ENCODE assay signal across 6 cellular contexts in genomic region chr11:829116-829945, GRCh38. TPM values are rescaled to one million over a fixed set of nuclear protein-coding genes. Genes with fewer than 3 reads are reported as not detected.
DNase-seq lines count a peak whose midpoint lies in the region; ATAC-seq and TF ChIP-seq lines count a peak whose summit lies in the region.

No MANE protein-coding gene starts in this region.

- H3K27ac Mint-ChIP-seq in stimulated activated naive B cell treated with anti-CD40 and anti-IgM and Interleukin-4, amounts not matched to agents 10 μg/mL and 1 μg/mL and 100 μg/mL, for 72 hours = peak overlapping the region; percentile 5
- no peak overlapping the region for H3K27ac Mint-ChIP-seq in activated naive CD4-positive, alpha-beta T cell treated with anti-CD3 and anti-CD28 coated beads for 36 hours

- no peaks in the 10 kb centered on the region for H3K9me3 ChIP-seq in OCI-LY1 (ENCODE audit: low read length)

- H2AFZ ChIP-seq in OCI-LY1 (ENCODE audit: low read length) = no peak overlapping the region

- H3F3A ChIP-seq in OCI-LY1 (ENCODE audit: insufficient read depth, low read length) = no peaks in the 10 kb centered on the region

- H3K4me1 Mint-ChIP-seq in stimulated activated naive B cell treated with anti-CD40 and anti-IgM and Interleukin-4, amounts not matched to agents 10 μg/mL and 1 μg/mL and 100 μg/mL, for 72 hours = peaks cover 33 to 58% of the 10 kb centered on the region in 2 donors
- peaks cover 38% of the 10 kb centered on the region for H3K4me1 Mint-ChIP-seq in activated naive CD4-positive, alpha-beta T cell treated with anti-CD3 and anti-CD28 coated beads for 36 hours (ENCODE audit: low read depth)

- CTCF ChIA-PET in activated naive CD4-positive, alpha-beta T cell treated with anti-CD3 and anti-CD28 coated beads for 36 hours (lab: Charles Lee) = no interaction called here

- no peaks in the 10 kb centered on the region for H3K79me2 ChIP-seq in OCI-LY1 (ENCODE audit: insufficient read depth, low read length)

- H3K4me3 ChIP-seq in OCI-LY1 (ENCODE audit: low read depth, low read length, poor library complexity, severe bottlenecking) (peak overlapping the region; percentile 47), fibroblast of villous mesenchyme (ENCODE audit: low read depth, low read length) (peak overlapping the region; percentile 46)

- H3K27me3 Mint-ChIP-seq in stimulated activated naive B cell treated with anti-CD40 and anti-IgM and Interleukin-4, amounts not matched to agents 10 μg/mL and 1 μg/mL and 100 μg/mL, for 72 hours = peaks cover 38 to 50% of the 10 kb centered on the region in 2 donors
- peaks cover 45% of the 10 kb centered on the region for H3K27me3 Mint-ChIP-seq in activated naive CD4-positive, alpha-beta T cell treated with anti-CD3 and anti-CD28 coated beads for 36 hours (ENCODE audit: low read depth)

- peaks cover 31% of the 10 kb centered on the region for H3K4me1 ChIP-seq in OCI-LY1 (ENCODE audit: insufficient read depth, low read length, severe bottlenecking)

- H4K20me1 ChIP-seq in OCI-LY1 (ENCODE audit: insufficient read depth, low read length) = no peaks in the 10 kb centered on the region

- TF ChIP-seq CTCF in OCI-LY1 (IDR thresholded peaks at IDR 0.05; ENCODE audit: low read length) = no peak
- no peak for TF ChIP-seq CTCF in fibroblast of villous mesenchyme (IDR thresholded peaks at IDR 0.05; ENCODE audit: insufficient read depth, low read depth, low read length)

- H3K36me3 ChIP-seq in OCI-LY1 (ENCODE audit: insufficient read depth, low read length) = peaks cover 14% of the 10 kb centered on the region

- intact Hi-C loops in activated naive CD4-positive, alpha-beta T cell treated with anti-CD3 and anti-CD28 coated beads for 36 hours (cut with micrococcal nuclease) = no loop called here

- peak overlapping the region; percentile 65 to 71 for H3K4me3 Mint-ChIP-seq in stimulated activated naive B cell treated with anti-CD40 and anti-IgM and Interleukin-4, amounts not matched to agents 10 μg/mL and 1 μg/mL and 100 μg/mL, for 72 hours
- H3K4me3 Mint-ChIP-seq in activated naive CD4-positive, alpha-beta T cell treated with anti-CD3 and anti-CD28 coated beads for 36 hours = no peak overlapping the region

- no peak for ATAC-seq in stimulated activated naive B cell treated with anti-CD40 and anti-IgM and Interleukin-4, amounts not matched to agents 10 μg/mL and 1 μg/mL and 100 μg/mL, for 72 hours (replicated peaks)

- no peak for DNase-seq in fibroblast of villous mesenchyme (ENCODE audit: low read depth)
- no peak for DNase-seq in stimulated activated naive B cell treated with anti-CD40 and anti-IgM and Interleukin-4, amounts not matched to agents 10 μg/mL and 1 μg/mL and 100 μg/mL, for 72 hours
- no peak for DNase-seq in stimulated activated CD4-positive, alpha-beta T cell treated with anti-CD3 and anti-CD28 coated beads, Interleukin-4, amount 100 ng/mL, for 1 hour
- DNase-seq in activated naive CD4-positive, alpha-beta T cell treated with anti-CD3 and anti-CD28 coated beads for 36 hours = no peak
- no peak for DNase-seq in anterior cingulate cortex (lab: John Stamatoyannopoulos, UW)

- peak overlapping the region; percentile 70 for H3K4me2 ChIP-seq in OCI-LY1 (ENCODE audit: low read length)

- no peaks in the 10 kb centered on the region for H3K9me3 Mint-ChIP-seq in stimulated activated naive B cell treated with anti-CD40 and anti-IgM and Interleukin-4, amounts not matched to agents 10 μg/mL and 1 μg/mL and 100 μg/mL, for 72 hours
- no peaks in the 10 kb centered on the region for H3K9me3 Mint-ChIP-seq in activated naive CD4-positive, alpha-beta T cell treated with anti-CD3 and anti-CD28 coated beads for 36 hours

- peaks cover 9 to 11% of the 10 kb centered on the region in 2 donors for H3K36me3 Mint-ChIP-seq in stimulated activated naive B cell treated with anti-CD40 and anti-IgM and Interleukin-4, amounts not matched to agents 10 μg/mL and 1 μg/mL and 100 μg/mL, for 72 hours
- peaks cover 4% of the 10 kb centered on the region for H3K36me3 Mint-ChIP-seq in activated naive CD4-positive, alpha-beta T cell treated with anti-CD3 and anti-CD28 coated beads for 36 hours (ENCODE audit: low read depth)

- H3K27ac ChIP-seq in OCI-LY1 (ENCODE audit: low read depth, low read length, poor library complexity, severe bottlenecking) = no peak overlapping the region

- H3K9ac ChIP-seq in OCI-LY1 (ENCODE audit: low read length) = no peak overlapping the region

- peaks cover 22% of the 10 kb centered on the region for H3K27me3 ChIP-seq in OCI-LY1 (ENCODE audit: insufficient read depth, low read length)

- no peaks in the 10 kb centered on the region for H3K9me2 ChIP-seq in OCI-LY1 (ENCODE audit: low read depth, low read length)

RNA-seq across cellular contexts. Expression of gene CRACR2B, which starts 1.6 kb away (rescaled TPM):
- 0.43 and 0.97 TPM in 2 replicates for total RNA-seq in fibroblast of villous mesenchyme
- under 1 TPM; 0.32 to 0.41 TPM for total RNA-seq in activated naive CD4-positive, alpha-beta T cell treated with anti-CD3 and anti-CD28 coated beads for 36 hours

RNA-seq across cellular contexts. Expression of gene CD151, which starts 3.4 kb away (rescaled TPM):
- total RNA-seq in fibroblast of villous mesenchyme = 218 and 295 TPM in 2 replicates
- total RNA-seq in activated naive CD4-positive, alpha-beta T cell treated with anti-CD3 and anti-CD28 coated beads for 36 hours = 10 to 100 TPM; 16.3 to 18.1 TPM

RNA-seq across cellular contexts. Expression of gene PNPLA2, which starts 10.6 kb away (rescaled TPM):
- 23.5 and 28.5 TPM in 2 replicates for total RNA-seq in fibroblast of villous mesenchyme
- total RNA-seq in activated naive CD4-positive, alpha-beta T cell treated with anti-CD3 and anti-CD28 coated beads for 36 hours = 10 to 100 TPM; 15.5 to 22.6 TPM

RNA-seq across cellular contexts. Expression of gene POLR2L, which starts 13.0 kb away (rescaled TPM):
- total RNA-seq in fibroblast of villous mesenchyme = 92.4 and 120 TPM in 2 replicates
- 10 to 100 TPM; 68.1 to 68.2 TPM for total RNA-seq in activated naive CD4-positive, alpha-beta T cell treated with anti-CD3 and anti-CD28 coated beads for 36 hours

RNA-seq across cellular contexts. Expression of gene TSPAN4, which starts 13.3 kb away (rescaled TPM):
- 113 and 126 TPM in 2 replicates for total RNA-seq in fibroblast of villous mesenchyme
- 1 to 10 TPM; 5.0 to 6.3 TPM for total RNA-seq in activated naive CD4-positive, alpha-beta T cell treated with anti-CD3 and anti-CD28 coated beads for 36 hours

Comparison
In these comparisons a context has a peak if more than half of its experiments do, and no peak if none do; other contexts are left out.
1. RNA of gene CD151, which starts 3.4 kb away (total RNA-seq): 218 to 295 TPM in fibroblast of villous mesenchyme; 16.3 to 18.1 TPM in activated naive CD4-positive, alpha-beta T cell treated with anti-CD3 and anti-CD28 coated beads for 36 hours; every median in the first group is over 10 times any median in the second.